In genomic region chr16:4801962-4802658, GRCh38 we compare ENCODE assay signal across 8 cellular contexts. TPM values are rescaled to one million over a fixed set of nuclear protein-coding genes. Genes with fewer than 3 reads are reported as not detected.
DNase-seq lines count a peak whose midpoint lies in the region; ATAC-seq and TF ChIP-seq lines count a peak whose summit lies in the region.

TSS of gene ROGDI (minus strand) at chr16:4802633. CDS start at chr16:4802571, 62 bp downstream.

- peak; percentile 44 for ATAC-seq in GM18873 (IDR thresholded peaks at IDR 0.05; ENCODE audit: low FRiP score, unreplicated experiment)
- ATAC-seq in HG03135 (IDR thresholded peaks at IDR 0.05; ENCODE audit: unreplicated experiment): peak; percentile 56
- ATAC-seq in left colon: peak; percentile 72

- no peak for DNase-seq in AG04449 (ENCODE audit: low read depth, low spot score)
- peak; percentile 90 for DNase-seq in NCI-H2171 treated with DMSO at 0.1 percent for 48 hours (lab: John Stamatoyannopoulos, UW)
- peak; percentile 54 to 64 for DNase-seq in activated CD4-positive, alpha-beta T cell treated with anti-CD3 and anti-CD28 coated beads for 24 hours (ENCODE audit: low read depth in 2 of 2)
- DNase-seq in chondrocyte (ENCODE audit: low spot score): no peak
- DNase-seq in left colon: peak; percentile 96 to 98
- DNase-seq in stimulated activated CD4-positive, alpha-beta T cell treated with anti-CD3 and anti-CD28 coated beads, Interleukin-1b, Interleukin-23, amount 100 ng/mL, for 4 hours (ENCODE audit: low read depth in 2 of 2): peak; percentile 51 to 66

- peak within 1 kb of the TSS; percentile 82 for H3K4me3 Mint-ChIP-seq in chondrocyte (ENCODE audit: unreplicated experiment)

- H3K27me3 Mint-ChIP-seq in chondrocyte (ENCODE audit: low read depth): no peaks in the 10 kb centered on the region

- CTCF ChIA-PET in AG04449 (lab: Yijun Ruan, JAX): interaction anchor here (2.0 kb wide), 1 partner anchor 154 kb away, joined by 15 read pairs; no protein-coding TSS in a partner anchor

- H3K36me3 Mint-ChIP-seq in chondrocyte (ENCODE audit: low read depth): peaks cover 11% of the 10 kb centered on the region

- H3K4me3 ChIP-seq in AG04449 (ENCODE audit: low read depth, low read length): peak within 1 kb of the TSS; percentile 80

- intact Hi-C loops in left colon (cut with DNase I, micrococcal nuclease): no loop called here

- peak within 1 kb of the TSS; percentile 92 for H3K27ac Mint-ChIP-seq in chondrocyte (ENCODE audit: unreplicated experiment)

- peaks cover 25% of the 10 kb centered on the region for H3K4me1 Mint-ChIP-seq in chondrocyte (ENCODE audit: low read depth)

- H3K9me3 Mint-ChIP-seq in chondrocyte (ENCODE audit: low read depth): no peaks in the 10 kb centered on the region

- POLR2A ChIA-PET in AG04449 (lab: Yijun Ruan, JAX): interaction anchor here (0.8 to 2.1 kb wide), 5 partner anchors 16 to 73 kb away, joined by 3 to 8 read pairs (median 3); partner anchors contain the start of genes ANKS3 and DNAAF8

- no peak for TF ChIP-seq CTCF in AG04449 (IDR thresholded peaks at IDR 0.05; ENCODE audit: insufficient read depth, low read length, missing control alignments)
- no peak for TF ChIP-seq CTCF in chondrocyte (IDR thresholded peaks at IDR 0.05)

RNA-seq across cellular contexts. Expression of gene ROGDI, which starts in this region (rescaled TPM):
- total RNA-seq in chondrocyte (24.9 to 37.6 TPM (median 35.6 TPM) in 3 replicates), left colon (10 to 100 TPM; 21.2 to 26.1 TPM)

Comparison
In these comparisons a context has a peak if more than half of its experiments do, and no peak if none do; other contexts are left out.
1. DNase-seq: peak in NCI-H2171 treated with DMSO at 0.1 percent for 48 hours (single experiment), activated CD4-positive, alpha-beta T cell treated with anti-CD3 and anti-CD28 coated beads for 24 hours (2 of 2), left colon (2 of 2) and stimulated activated CD4-positive, alpha-beta T cell treated with anti-CD3 and anti-CD28 coated beads, Interleukin-1b, Interleukin-23, amount 100 ng/mL, for 4 hours (2 of 2); none in AG04449 (single experiment) and chondrocyte (single experiment).
2. Peak in every context shown above with its lines, with median percentiles within 50 percentile points of each other: ATAC-seq.